Comparison of ENCODE assay signal across 1 cellular context in the genomic region with DNA sequence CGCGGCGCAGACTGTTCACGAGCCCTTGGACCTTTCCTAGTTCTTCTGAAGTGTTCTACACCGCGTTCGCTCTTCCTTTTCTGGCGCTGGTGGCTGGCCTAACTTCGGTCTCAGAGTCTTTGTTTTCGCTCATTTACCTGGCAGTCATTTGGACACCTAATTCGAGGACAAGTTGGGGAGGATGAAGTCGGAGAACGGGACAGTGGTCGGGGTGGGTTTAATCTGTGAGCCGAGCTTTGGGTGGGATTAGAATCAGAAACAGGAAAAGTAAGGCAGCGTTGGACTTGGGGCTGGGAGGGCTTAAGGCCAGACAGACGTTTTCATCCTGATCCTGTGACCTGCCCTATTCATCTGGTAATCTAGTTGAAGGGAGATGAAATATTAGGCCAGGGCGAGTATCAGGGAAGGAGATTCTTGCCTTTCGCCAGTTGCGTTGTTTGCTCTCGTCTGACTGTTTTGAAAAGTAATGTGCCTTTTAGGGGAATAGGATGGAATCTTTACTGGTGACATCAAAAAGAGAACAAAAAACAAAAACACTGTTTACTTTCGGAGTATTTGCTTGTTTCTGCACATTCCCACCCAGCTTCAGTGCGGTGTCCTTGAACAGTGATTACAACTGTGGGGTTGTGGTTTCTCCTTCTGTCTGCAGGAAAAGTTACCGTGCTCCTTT.
TF ChIP-seq lines count a peak whose summit lies in the region.

No MANE protein-coding gene starts in this region.

TF ChIP-seq in K562, 482 proteins besides CTCF, POLR2A, EP300 and RAD21 (continued from another document and continues in another):
- TF ChIP-seq, protein P1, sequence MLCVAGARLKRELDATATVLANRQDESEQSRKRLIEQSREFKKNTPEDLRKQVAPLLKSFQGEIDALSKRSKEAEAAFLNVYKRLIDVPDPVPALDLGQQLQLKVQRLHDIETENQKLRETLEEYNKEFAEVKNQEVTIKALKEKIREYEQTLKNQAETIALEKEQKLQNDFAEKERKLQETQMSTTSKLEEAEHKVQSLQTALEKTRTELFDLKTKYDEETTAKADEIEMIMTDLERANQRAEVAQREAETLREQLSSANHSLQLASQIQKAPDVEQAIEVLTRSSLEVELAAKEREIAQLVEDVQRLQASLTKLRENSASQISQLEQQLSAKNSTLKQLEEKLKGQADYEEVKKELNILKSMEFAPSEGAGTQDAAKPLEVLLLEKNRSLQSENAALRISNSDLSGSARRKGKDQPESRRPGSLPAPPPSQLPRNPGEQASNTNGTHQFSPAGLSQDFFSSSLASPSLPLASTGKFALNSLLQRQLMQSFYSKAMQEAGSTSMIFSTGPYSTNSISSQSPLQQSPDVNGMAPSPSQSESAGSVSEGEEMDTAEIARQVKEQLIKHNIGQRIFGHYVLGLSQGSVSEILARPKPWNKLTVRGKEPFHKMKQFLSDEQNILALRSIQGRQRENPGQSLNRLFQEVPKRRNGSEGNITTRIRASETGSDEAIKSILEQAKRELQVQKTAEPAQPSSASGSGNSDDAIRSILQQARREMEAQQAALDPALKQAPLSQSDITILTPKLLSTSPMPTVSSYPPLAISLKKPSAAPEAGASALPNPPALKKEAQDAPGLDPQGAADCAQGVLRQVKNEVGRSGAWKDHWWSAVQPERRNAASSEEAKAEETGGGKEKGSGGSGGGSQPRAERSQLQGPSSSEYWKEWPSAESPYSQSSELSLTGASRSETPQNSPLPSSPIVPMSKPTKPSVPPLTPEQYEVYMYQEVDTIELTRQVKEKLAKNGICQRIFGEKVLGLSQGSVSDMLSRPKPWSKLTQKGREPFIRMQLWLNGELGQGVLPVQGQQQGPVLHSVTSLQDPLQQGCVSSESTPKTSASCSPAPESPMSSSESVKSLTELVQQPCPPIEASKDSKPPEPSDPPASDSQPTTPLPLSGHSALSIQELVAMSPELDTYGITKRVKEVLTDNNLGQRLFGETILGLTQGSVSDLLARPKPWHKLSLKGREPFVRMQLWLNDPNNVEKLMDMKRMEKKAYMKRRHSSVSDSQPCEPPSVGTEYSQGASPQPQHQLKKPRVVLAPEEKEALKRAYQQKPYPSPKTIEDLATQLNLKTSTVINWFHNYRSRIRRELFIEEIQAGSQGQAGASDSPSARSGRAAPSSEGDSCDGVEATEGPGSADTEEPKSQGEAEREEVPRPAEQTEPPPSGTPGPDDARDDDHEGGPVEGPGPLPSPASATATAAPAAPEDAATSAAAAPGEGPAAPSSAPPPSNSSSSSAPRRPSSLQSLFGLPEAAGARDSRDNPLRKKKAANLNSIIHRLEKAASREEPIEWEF (CRISPR knock-in tag; IDR thresholded peaks at IDR 0.05), result 0 out of 2 replicates have a peak, but pooled peaks have one; percentile 28
- TF ChIP-seq CBX1 (IDR thresholded peaks at IDR 0.05; ENCODE audit: low read depth) (no peak), ZNF140 (CRISPR knock-in tag; IDR thresholded peaks at IDR 0.05) (no peak), MEF2A (IDR thresholded peaks at IDR 0.05; ENCODE audit: control insufficient read depth, low read depth, low read length) (no peak), MIER1 (IDR thresholded peaks at IDR 0.05; ENCODE audit: low read depth) (0 out of 2 replicates have a peak, but pooled peaks have one; percentile 16), ZNF175 (CRISPR knock-in tag; IDR thresholded peaks at IDR 0.05; ENCODE audit: low read depth) (no peak), ZNF589 (CRISPR knock-in tag; IDR thresholded peaks at IDR 0.05; ENCODE audit: low read depth) (0 out of 2 replicates have a peak, but pooled peaks have one; percentile 46), SP1 (CRISPR knock-in tag; IDR thresholded peaks at IDR 0.05) (peak; percentile 35), BRD9 (IDR thresholded peaks at IDR 0.05; ENCODE audit: low read depth, partially characterized antibody) (peak; percentile 34), ZKSCAN8 (CRISPR knock-in tag; IDR thresholded peaks at IDR 0.05) (no peak), MEIS2 (IDR thresholded peaks at IDR 0.05; ENCODE audit: partially characterized antibody) (peak; percentile 25), KLF6 (CRISPR knock-in tag; IDR thresholded peaks at IDR 0.05; ENCODE audit: borderline replicate concordance) (no peak), NFE2L1 (tag; IDR thresholded peaks at IDR 0.05; ENCODE audit: borderline replicate concordance, low read depth) (no peak), ETV5 (CRISPR knock-in tag; IDR thresholded peaks at IDR 0.05; ENCODE audit: low read depth) (no peak), NFRKB (IDR thresholded peaks at IDR 0.05; ENCODE audit: low read depth) (0 out of 2 replicates have a peak, but pooled peaks have one; percentile 53), MLLT1 (IDR thresholded peaks at IDR 0.05) (peak in 1 of 2 experiments; percentile 60; a peak in 1 of 4 replicates), TAF1 (IDR thresholded peaks at IDR 0.05; ENCODE audit: control insufficient read depth, extremely low read depth, insufficient read depth, low read length, severe bottlenecking) (peak; percentile 49), CHD1 (IDR thresholded peaks at IDR 0.05; ENCODE audit: low read length) (peak; percentile 37), SMARCA4 (IDR thresholded peaks at IDR 0.05) (peak; percentile 28; the same call in 1 of the 2 replicates), KDM5B (IDR thresholded peaks at IDR 0.05; ENCODE audit: insufficient replicate concordance, low read depth, low read length) (peak; percentile 9), ILF3 (IDR thresholded peaks at IDR 0.05; ENCODE audit: borderline replicate concordance) (no peak), ZNF274 (IDR thresholded peaks at IDR 0.05; ENCODE audit: borderline replicate concordance, low read depth, low read length) (no peak), CAMTA2 (CRISPR knock-in tag; conservative IDR thresholded peaks at IDR 0.05) (no peak), ZNF695 (CRISPR knock-in tag; IDR thresholded peaks at IDR 0.05) (no peak), ZNF212 (CRISPR knock-in tag; IDR thresholded peaks at IDR 0.05) (no peak)
- TF ChIP-seq, protein P2, sequence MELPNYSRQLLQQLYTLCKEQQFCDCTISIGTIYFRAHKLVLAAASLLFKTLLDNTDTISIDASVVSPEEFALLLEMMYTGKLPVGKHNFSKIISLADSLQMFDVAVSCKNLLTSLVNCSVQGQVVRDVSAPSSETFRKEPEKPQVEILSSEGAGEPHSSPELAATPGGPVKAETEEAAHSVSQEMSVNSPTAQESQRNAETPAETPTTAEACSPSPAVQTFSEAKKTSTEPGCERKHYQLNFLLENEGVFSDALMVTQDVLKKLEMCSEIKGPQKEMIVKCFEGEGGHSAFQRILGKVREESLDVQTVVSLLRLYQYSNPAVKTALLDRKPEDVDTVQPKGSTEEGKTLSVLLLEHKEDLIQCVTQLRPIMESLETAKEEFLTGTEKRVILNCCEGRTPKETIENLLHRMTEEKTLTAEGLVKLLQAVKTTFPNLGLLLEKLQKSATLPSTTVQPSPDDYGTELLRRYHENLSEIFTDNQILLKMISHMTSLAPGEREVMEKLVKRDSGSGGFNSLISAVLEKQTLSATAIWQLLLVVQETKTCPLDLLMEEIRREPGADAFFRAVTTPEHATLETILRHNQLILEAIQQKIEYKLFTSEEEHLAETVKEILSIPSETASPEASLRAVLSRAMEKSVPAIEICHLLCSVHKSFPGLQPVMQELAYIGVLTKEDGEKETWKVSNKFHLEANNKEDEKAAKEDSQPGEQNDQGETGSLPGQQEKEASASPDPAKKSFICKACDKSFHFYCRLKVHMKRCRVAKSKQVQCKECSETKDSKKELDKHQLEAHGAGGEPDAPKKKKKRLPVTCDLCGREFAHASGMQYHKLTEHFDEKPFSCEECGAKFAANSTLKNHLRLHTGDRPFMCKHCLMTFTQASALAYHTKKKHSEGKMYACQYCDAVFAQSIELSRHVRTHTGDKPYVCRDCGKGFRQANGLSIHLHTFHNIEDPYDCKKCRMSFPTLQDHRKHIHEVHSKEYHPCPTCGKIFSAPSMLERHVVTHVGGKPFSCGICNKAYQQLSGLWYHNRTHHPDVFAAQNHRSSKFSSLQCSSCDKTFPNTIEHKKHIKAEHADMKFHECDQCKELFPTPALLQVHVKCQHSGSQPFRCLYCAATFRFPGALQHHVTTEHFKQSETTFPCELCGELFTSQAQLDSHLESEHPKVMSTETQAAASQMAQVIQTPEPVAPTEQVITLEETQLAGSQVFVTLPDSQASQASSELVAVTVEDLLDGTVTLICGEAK (IDR thresholded peaks at IDR 0.05), result 0 out of 2 replicates have a peak, but pooled peaks have one; percentile 48
- TF ChIP-seq, protein P2 (CRISPR knock-in tag; IDR thresholded peaks at IDR 0.05), result no peak
- TF ChIP-seq, protein P3, sequence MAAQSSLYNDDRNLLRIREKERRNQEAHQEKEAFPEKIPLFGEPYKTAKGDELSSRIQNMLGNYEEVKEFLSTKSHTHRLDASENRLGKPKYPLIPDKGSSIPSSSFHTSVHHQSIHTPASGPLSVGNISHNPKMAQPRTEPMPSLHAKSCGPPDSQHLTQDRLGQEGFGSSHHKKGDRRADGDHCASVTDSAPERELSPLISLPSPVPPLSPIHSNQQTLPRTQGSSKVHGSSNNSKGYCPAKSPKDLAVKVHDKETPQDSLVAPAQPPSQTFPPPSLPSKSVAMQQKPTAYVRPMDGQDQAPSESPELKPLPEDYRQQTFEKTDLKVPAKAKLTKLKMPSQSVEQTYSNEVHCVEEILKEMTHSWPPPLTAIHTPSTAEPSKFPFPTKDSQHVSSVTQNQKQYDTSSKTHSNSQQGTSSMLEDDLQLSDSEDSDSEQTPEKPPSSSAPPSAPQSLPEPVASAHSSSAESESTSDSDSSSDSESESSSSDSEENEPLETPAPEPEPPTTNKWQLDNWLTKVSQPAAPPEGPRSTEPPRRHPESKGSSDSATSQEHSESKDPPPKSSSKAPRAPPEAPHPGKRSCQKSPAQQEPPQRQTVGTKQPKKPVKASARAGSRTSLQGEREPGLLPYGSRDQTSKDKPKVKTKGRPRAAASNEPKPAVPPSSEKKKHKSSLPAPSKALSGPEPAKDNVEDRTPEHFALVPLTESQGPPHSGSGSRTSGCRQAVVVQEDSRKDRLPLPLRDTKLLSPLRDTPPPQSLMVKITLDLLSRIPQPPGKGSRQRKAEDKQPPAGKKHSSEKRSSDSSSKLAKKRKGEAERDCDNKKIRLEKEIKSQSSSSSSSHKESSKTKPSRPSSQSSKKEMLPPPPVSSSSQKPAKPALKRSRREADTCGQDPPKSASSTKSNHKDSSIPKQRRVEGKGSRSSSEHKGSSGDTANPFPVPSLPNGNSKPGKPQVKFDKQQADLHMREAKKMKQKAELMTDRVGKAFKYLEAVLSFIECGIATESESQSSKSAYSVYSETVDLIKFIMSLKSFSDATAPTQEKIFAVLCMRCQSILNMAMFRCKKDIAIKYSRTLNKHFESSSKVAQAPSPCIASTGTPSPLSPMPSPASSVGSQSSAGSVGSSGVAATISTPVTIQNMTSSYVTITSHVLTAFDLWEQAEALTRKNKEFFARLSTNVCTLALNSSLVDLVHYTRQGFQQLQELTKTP (IDR thresholded peaks at IDR 0.05; ENCODE audit: low read depth in 1 of 2, partially characterized antibody in 2 of 2), result peak in 1 of 2 experiments; percentile 40
- TF ChIP-seq, protein P4, sequence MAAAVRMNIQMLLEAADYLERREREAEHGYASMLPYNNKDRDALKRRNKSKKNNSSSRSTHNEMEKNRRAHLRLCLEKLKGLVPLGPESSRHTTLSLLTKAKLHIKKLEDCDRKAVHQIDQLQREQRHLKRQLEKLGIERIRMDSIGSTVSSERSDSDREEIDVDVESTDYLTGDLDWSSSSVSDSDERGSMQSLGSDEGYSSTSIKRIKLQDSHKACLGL (CRISPR knock-in tag; IDR thresholded peaks at IDR 0.05; ENCODE audit: borderline replicate concordance, poor library complexity, severe bottlenecking), result no peak
- TF ChIP-seq, protein P5, sequence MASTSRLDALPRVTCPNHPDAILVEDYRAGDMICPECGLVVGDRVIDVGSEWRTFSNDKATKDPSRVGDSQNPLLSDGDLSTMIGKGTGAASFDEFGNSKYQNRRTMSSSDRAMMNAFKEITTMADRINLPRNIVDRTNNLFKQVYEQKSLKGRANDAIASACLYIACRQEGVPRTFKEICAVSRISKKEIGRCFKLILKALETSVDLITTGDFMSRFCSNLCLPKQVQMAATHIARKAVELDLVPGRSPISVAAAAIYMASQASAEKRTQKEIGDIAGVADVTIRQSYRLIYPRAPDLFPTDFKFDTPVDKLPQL (IDR thresholded peaks at IDR 0.05; ENCODE audit: extremely low read depth, insufficient read length), result no peak
- TF ChIP-seq, protein P6, sequence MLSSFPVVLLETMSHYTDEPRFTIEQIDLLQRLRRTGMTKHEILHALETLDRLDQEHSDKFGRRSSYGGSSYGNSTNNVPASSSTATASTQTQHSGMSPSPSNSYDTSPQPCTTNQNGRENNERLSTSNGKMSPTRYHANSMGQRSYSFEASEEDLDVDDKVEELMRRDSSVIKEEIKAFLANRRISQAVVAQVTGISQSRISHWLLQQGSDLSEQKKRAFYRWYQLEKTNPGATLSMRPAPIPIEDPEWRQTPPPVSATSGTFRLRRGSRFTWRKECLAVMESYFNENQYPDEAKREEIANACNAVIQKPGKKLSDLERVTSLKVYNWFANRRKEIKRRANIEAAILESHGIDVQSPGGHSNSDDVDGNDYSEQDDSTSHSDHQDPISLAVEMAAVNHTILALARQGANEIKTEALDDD (IDR thresholded peaks at IDR 0.05), result peak; percentile 49; the same call in 1 of the 2 replicates
